In the genomic region with DNA sequence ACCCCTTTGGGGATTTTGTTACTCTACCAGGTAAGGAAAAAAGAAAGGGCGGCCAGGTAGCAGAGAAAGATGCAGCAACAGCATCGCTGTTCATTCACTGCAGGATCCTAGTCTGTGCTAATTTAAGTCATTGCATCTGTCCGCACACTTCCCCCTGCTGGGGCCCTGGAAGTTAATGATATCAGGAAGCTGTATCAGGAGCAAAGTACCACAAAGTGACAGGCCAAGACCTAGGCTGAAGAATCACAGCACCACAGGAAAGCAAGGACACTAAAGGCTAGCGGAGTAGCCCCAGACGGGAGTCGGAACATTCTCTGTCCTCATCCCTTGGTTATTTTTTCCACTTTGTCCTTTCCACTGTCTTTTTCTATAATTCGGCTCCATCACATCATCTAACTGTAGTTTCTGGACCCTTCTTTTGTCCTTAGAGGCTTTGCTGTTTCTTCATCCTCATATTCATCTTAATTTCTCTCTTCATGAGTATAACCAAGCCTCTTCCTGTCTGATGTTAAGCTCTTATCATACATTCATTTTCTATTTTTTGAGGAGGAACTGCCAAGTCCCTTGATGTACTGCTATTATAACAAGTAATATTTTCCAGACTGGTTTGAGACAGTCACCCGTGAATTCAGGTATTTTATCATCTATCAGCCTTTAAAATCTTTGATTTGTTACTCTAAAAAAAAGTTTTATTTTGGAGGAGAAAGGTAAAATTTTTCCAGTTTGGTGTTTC, we compare ENCODE assay signal across 12 cellular contexts. TPM values are rescaled to one million over a fixed set of nuclear protein-coding genes. Genes with fewer than 3 reads are reported as not detected.
DNase-seq lines count a peak whose midpoint lies in the region; ATAC-seq, FAIRE-seq and TF ChIP-seq lines count a peak whose summit lies in the region.
"Had no signal": no experiment of that assay in that cellular context is flagged by ENCODE, and none has a peak within 500 bp of the region (broad histone marks: within the 10 kb centered on the region; RNA-seq: fewer than 3 reads in every experiment).

No MANE protein-coding gene starts in this region.

- H3K4me3 ChIP-seq in prostate gland: no peak overlapping the region
- H3K4me3 ChIP-seq: SJSA1 had no signal

- peak; percentile 60 for ATAC-seq in Right ventricle myocardium superior (ENCODE audit: poor library complexity)
- ATAC-seq in naive thymus-derived CD8-positive, alpha-beta T cell: no peak
- ATAC-seq: activated CD8-positive, alpha-beta memory T cell treated with anti-CD3 and anti-CD28 coated beads, Interleukin-2, amount 10 ng/mL, durations not matched to agents 7 days and 5 days had no signal

- peaks cover 14% of the 10 kb centered on the region for H3K36me3 Mint-ChIP-seq in brain
- H3K36me3 Mint-ChIP-seq in naive thymus-derived CD8-positive, alpha-beta T cell: peaks cover 0 to 3% (median 3%) of the 10 kb centered on the region in 3 donors

- H3K27me3 Mint-ChIP-seq in brain: no peaks in the 10 kb centered on the region
- no peaks in the 10 kb centered on the region for H3K27me3 Mint-ChIP-seq in naive thymus-derived CD8-positive, alpha-beta T cell
- H3K27me3 Mint-ChIP-seq: activated CD8-positive, alpha-beta memory T cell treated with anti-CD3 and anti-CD28 coated beads, Interleukin-2, amount 10 ng/mL, durations not matched to agents 7 days and 5 days had no signal

- POLR2A ChIA-PET in naive thymus-derived CD8-positive, alpha-beta T cell (lab: Charles Lee): no interaction called here

- peak overlapping the region in 1 of 5 experiments; percentile 9 for H3K4me3 Mint-ChIP-seq in brain
- no peak overlapping the region for H3K4me3 Mint-ChIP-seq in naive thymus-derived CD8-positive, alpha-beta T cell
- H3K4me3 Mint-ChIP-seq: activated CD8-positive, alpha-beta memory T cell treated with anti-CD3 and anti-CD28 coated beads, Interleukin-2, amount 10 ng/mL, durations not matched to agents 7 days and 5 days had no signal

- WGBS in prostate gland: 87% methylated on average over 8 of the region's 8 CpGs

- no peaks in the 10 kb centered on the region for H3K9me3 ChIP-seq in prostate gland
- H3K9me3 ChIP-seq: SJSA1 had no signal

- no peak for DNase-seq in Right ventricle myocardium superior
- no peak for DNase-seq in cardiac septum (ENCODE audit: low spot score)
- no peak for DNase-seq in naive thymus-derived CD8-positive, alpha-beta T cell
- no peak for DNase-seq in NCI-H187 (lab: John Stamatoyannopoulos, UW)
- DNase-seq in activated gamma-delta T cell (lab: John Stamatoyannopoulos, UW): no peak
- DNase-seq in GM12892 (ENCODE audit: insufficient read length): no peak
- DNase-seq in prostate gland (ENCODE audit: low spot score): no peak
- DNase-seq: activated CD8-positive, alpha-beta memory T cell treated with anti-CD3 and anti-CD28 coated beads, Interleukin-2, amount 10 ng/mL, durations not matched to agents 7 days and 5 days; NCI-H2081 treated with DMSO at 0.1 percent for 48 hours had no signal

- peaks cover 3% of the 10 kb centered on the region for H3K4me1 ChIP-seq in prostate gland (replicated peaks)

- H3K27ac ChIP-seq in prostate gland: peak overlapping the region in 1 of 2 donors; percentile 9
- H3K27ac ChIP-seq: C4-2B, SJSA1 had no signal

- no peaks in the 10 kb centered on the region for H3K27me3 ChIP-seq in prostate gland (replicated peaks; ENCODE audit: insufficient read depth)
- H3K27me3 ChIP-seq: SJSA1 had no signal

- peaks cover 42% of the 10 kb centered on the region for H3K4me1 Mint-ChIP-seq in brain
- H3K4me1 Mint-ChIP-seq in naive thymus-derived CD8-positive, alpha-beta T cell: peaks cover 9 to 36% (median 25%) of the 10 kb centered on the region in 4 donors

- intact Hi-C loops in Right ventricle myocardium superior (cut with DNase I): no loop called here
- intact Hi-C loops in cardiac septum (cut with DNase I): no loop called here
- intact Hi-C loops in prostate gland (cut with DNase I): no loop called here

- no peaks in the 10 kb centered on the region for H3K9me3 Mint-ChIP-seq in brain
- H3K9me3 Mint-ChIP-seq in naive thymus-derived CD8-positive, alpha-beta T cell: peaks cover 0 to 7% (median 0%) of the 10 kb centered on the region in 9 donors

- FAIRE-seq in GM12892 (lab: Jason Lieb, UNC): no peak

- TF ChIP-seq POLR2A in GM12892 (IDR thresholded peaks at IDR 0.05; ENCODE audit: low read depth, low read length): no peak
- no peak for TF ChIP-seq POLR2A in prostate gland (IDR thresholded peaks at IDR 0.05)

- no peaks in the 10 kb centered on the region for H3K36me3 ChIP-seq in prostate gland
- H3K36me3 ChIP-seq: SJSA1 had no signal

- peak overlapping the region in 3 of 5 experiments; percentile 50 to 90 (median 87) for H3K27ac Mint-ChIP-seq in brain
- H3K27ac Mint-ChIP-seq in naive thymus-derived CD8-positive, alpha-beta T cell: peak overlapping the region in 8 of 10 donors; percentile 19 to 85 (median 62)
- H3K27ac Mint-ChIP-seq: activated CD8-positive, alpha-beta memory T cell treated with anti-CD3 and anti-CD28 coated beads, Interleukin-2, amount 10 ng/mL, durations not matched to agents 7 days and 5 days had no signal

- TF ChIP-seq CTCF in brain (conservative IDR thresholded peaks at IDR 0.05) (no peak), prostate gland (IDR thresholded peaks at IDR 0.05) (no peak)

RNA-seq across cellular contexts. Expression of a gene that starts 28.4 kb away (rescaled TPM):
- total RNA-seq in Right ventricle myocardium superior (12.5 TPM), cardiac septum (24.5 TPM), prostate gland (10 to 100 TPM; 60.8 to 87.0 TPM)
- 33.7 TPM for polyA plus RNA-seq in brain (ENCODE audit: insufficient read depth, low read depth, low replicate concordance)
- 10 to 100 TPM; 27.0 to 30.4 TPM for total RNA-seq in naive thymus-derived CD8-positive, alpha-beta T cell
- polyA plus RNA-seq in naive thymus-derived CD8-positive, alpha-beta T cell: 1 to 10 TPM; 4.5 to 4.7 (median 4.6) TPM
- 17.3 TPM for polyA plus RNA-seq in GM12892 (2012; ENCODE audit: missing spikeins)
